In the genomic region with DNA sequence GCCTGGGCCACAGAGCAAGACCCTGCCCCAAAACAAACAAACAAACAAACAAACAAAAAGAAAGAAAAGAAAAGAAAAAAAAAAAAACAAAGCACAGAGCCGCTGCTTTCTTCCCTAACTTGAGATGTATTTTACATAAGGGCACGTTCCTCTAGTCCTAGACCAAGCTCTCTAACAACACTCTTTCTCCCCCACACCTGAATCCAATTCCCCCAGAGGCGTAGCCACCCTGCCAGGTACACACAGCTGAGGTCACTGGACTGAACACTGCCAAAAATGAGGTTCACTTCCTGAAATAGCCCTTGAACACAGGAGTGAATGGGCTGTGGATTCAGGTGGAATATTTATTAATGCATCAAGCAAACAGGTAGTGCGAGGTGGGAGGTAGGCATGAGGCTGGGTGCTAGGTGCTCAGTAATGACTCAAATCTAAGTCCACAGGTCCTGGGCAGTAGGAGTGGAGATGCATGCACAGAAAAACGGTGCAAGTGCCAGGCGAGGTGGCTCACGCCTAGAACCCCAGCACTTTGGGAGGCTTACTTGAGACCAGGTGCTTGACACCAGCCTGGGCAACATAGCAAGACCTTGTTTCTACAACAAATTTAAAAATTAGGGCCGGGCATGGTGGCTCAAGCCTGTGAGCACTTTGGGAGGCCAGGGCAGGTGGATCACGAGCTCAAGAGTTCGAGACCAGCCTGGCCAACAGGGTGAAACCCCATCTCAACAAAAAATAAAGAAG, we compare ENCODE assay signal across 8 cellular contexts.
A peak's percentile ranks its signal among the peaks of the same experiment; 100 is the strongest.
DNase-seq lines count a peak whose midpoint lies in the region; ATAC-seq and TF ChIP-seq lines count a peak whose summit lies in the region.
"Not testable (repeated sequence)": the region's sequence is repeated elsewhere in the genome, so short reads cannot be mapped to it uniquely, and the experiment has no call there.

No MANE protein-coding gene starts in this region.

- dilution Hi-C loops in mammary epithelial cell (cut with HindIII; ENCODE audit: low sequenced_read_pairs), result not testable (repeated sequence)

- not testable (repeated sequence) for H3K9me2 ChIP-seq in GM23338 (ENCODE audit: insufficient read depth)

- H3K14ac ChIP-seq in neuronal stem cell (ENCODE audit: low read length), result not testable (repeated sequence)

- not testable (repeated sequence) for H2BK12ac ChIP-seq in neuronal stem cell (ENCODE audit: low read length)

- not testable (repeated sequence) for H3K27me3 Mint-ChIP-seq in GM23338 (ENCODE audit: insufficient read depth, low read depth, poor library complexity)

- not testable (repeated sequence) for H3K4me1 ChIP-seq in GM23338 (ENCODE audit: insufficient read depth); RWPE2 (ENCODE audit: insufficient read depth, poor library complexity, severe bottlenecking); mammary epithelial cell (ENCODE audit: insufficient read depth, low read length); neuronal stem cell (ENCODE audit: control insufficient read depth in 2 of 2, insufficient read depth in 1 of 2, low read depth in 1 of 2, low read length in 2 of 2); upper lobe of right lung

- H4K91ac ChIP-seq in neuronal stem cell (ENCODE audit: low read depth, low read length, poor library complexity), result not testable (repeated sequence)

- not testable (repeated sequence) for H3K9me3 ChIP-seq in RWPE2 (ENCODE audit: severe bottlenecking); mammary epithelial cell (replicated peaks; ENCODE audit: insufficient read depth, low read length); neuronal stem cell (replicated peaks in 1 of 2; ENCODE audit: control insufficient read depth in 2 of 2, insufficient read depth in 1 of 2, low read depth in 1 of 2, low read length in 2 of 2); upper lobe of right lung

- not testable (repeated sequence) for H3K9ac ChIP-seq in mammary epithelial cell (ENCODE audit: insufficient read depth, low read length); neuronal stem cell (ENCODE audit: low read depth, low read length, poor library complexity)

- H2BK15ac ChIP-seq in neuronal stem cell (ENCODE audit: low read length), result not testable (repeated sequence)

- not testable (repeated sequence) for H3K4me3 ChIP-seq in GM23338; RWPE2 (ENCODE audit: severe bottlenecking); mammary epithelial cell (replicated peaks in 1 of 3; ENCODE audit: insufficient read depth in 1 of 3, low read depth in 2 of 3, low read length in 3 of 3); lower leg skin (ENCODE audit: low read depth, poor library complexity, severe bottlenecking); neuronal stem cell (ENCODE audit: low read length in 2 of 2); upper lobe of right lung

- not testable (repeated sequence) for BruUV-seq in mammary epithelial cell (replicated peaks; lab: Mats Ljungman, UMichigan)

- peak overlapping the region; percentile 61 for H2BK120ac ChIP-seq in neuronal stem cell (ENCODE audit: low read depth, low read length)

- ATAC-seq in GM23338; RWPE2 (ENCODE audit: low read depth); Right ventricle myocardium superior (ENCODE audit: poor library complexity); upper lobe of right lung: not testable (repeated sequence)

- not testable (repeated sequence) for H2AFZ ChIP-seq in GM23338; mammary epithelial cell (ENCODE audit: low read depth, low read length); neuronal stem cell (ENCODE audit: low read length)

- not testable (repeated sequence) for H2AK5ac ChIP-seq in neuronal stem cell (ENCODE audit: low read depth, low read length)

- not testable (repeated sequence) for H3K4me1 Mint-ChIP-seq in GM23338

- not testable (repeated sequence) for H3K18ac ChIP-seq in neuronal stem cell (ENCODE audit: low read length)

- CTCF ChIA-PET in mammary epithelial cell (lab: Charles Lee; ENCODE audit: low non-redundant PET), result not testable (repeated sequence)

- H4K8ac ChIP-seq in neuronal stem cell (ENCODE audit: low read depth, low read length), result not testable (repeated sequence)

- H3K27ac ChIP-seq in GM23338 (ENCODE audit: low read depth), result peak overlapping the region; percentile 81; the same call in 1 of the 2 replicates
- not testable (repeated sequence) for H3K27ac ChIP-seq in RWPE2 (ENCODE audit: poor library complexity, severe bottlenecking); mammary epithelial cell (ENCODE audit: insufficient read depth, low read depth, low read length); neuronal stem cell (replicated peaks; ENCODE audit: low read length); upper lobe of right lung

- H3K27me3 ChIP-seq in GM23338 (ENCODE audit: insufficient read depth); RWPE2 (ENCODE audit: insufficient read depth, poor library complexity, severe bottlenecking); mammary epithelial cell (ENCODE audit: insufficient read depth, low read length); neuronal stem cell (ENCODE audit: control insufficient read depth in 3 of 3, insufficient read depth in 3 of 3, low read depth in 1 of 3, low read length in 3 of 3); upper lobe of right lung: not testable (repeated sequence)

- not testable (repeated sequence) for H3K9me3 Mint-ChIP-seq in GM23338

- not testable (repeated sequence) for H3K23ac ChIP-seq in neuronal stem cell (ENCODE audit: low read depth, low read length, poor library complexity)

- H2BK5ac ChIP-seq in neuronal stem cell (ENCODE audit: low read length), result not testable (repeated sequence)

- in situ Hi-C loops in mammary epithelial cell (cut with MboI; ENCODE audit: low sequenced_read_pairs in 2 of 2), result not testable (repeated sequence)

- H3K36me3 ChIP-seq in GM23338 (ENCODE audit: insufficient read depth) (peaks cover 17% of the 10 kb centered on the region), neuronal stem cell (replicated peaks in 1 of 2; ENCODE audit: control insufficient read depth in 2 of 2, insufficient read depth in 2 of 2, low read length in 2 of 2) (peaks cover 4 to 37% of the 10 kb centered on the region in 2 donors), upper lobe of right lung (peaks cover 19% of the 10 kb centered on the region)
- not testable (repeated sequence) for H3K36me3 ChIP-seq in RWPE2 (ENCODE audit: low read depth); mammary epithelial cell (ENCODE audit: insufficient read depth, low read length)

- intact Hi-C loops in mammary epithelial cell (cut with micrococcal nuclease); Right ventricle myocardium superior (cut with DNase I); lower leg skin (cut with DNase I; ENCODE audit: low total_unique reads); upper lobe of right lung (cut with DNase I): not testable (repeated sequence)

- DNase-seq in GM23338 (ENCODE audit: low spot score); neuronal stem cell (ENCODE audit: low spot score): not testable (repeated sequence)
- peak; percentile 73 for DNase-seq in RWPE2 (ENCODE audit: low spot score)
- DNase-seq in activated CD8-positive, alpha-beta memory T cell treated with anti-CD3 and anti-CD28 coated beads, Interleukin-2, amount 50 U/mL, for 48 hours, result peak; percentile 60
- peak; percentile 2 for DNase-seq in mammary epithelial cell
- peak; percentile 33 for DNase-seq in Right ventricle myocardium superior
- peak; percentile 21 to 87 for DNase-seq in lower leg skin (ENCODE audit: low spot score in 2 of 2)
- DNase-seq in upper lobe of right lung, result peak; percentile 74

- peaks cover 19% of the 10 kb centered on the region for H4K20me1 ChIP-seq in GM23338 (replicated peaks; ENCODE audit: insufficient read depth)
- H4K20me1 ChIP-seq in mammary epithelial cell (ENCODE audit: insufficient read depth, low read length), result not testable (repeated sequence)

- not testable (repeated sequence) for H3K27ac Mint-ChIP-seq in GM23338

- TF ChIP-seq CTCF in GM23338 (conservative IDR thresholded peaks at IDR 0.05; ENCODE audit: low read depth in 2 of 2); RWPE2 (IDR thresholded peaks at IDR 0.05; ENCODE audit: poor library complexity, severe bottlenecking); mammary epithelial cell (conservative IDR thresholded peaks at IDR 0.05 in 1 of 2, IDR thresholded peaks at IDR 0.05 in 1 of 2; ENCODE audit: extremely low read depth in 1 of 2, insufficient read depth in 1 of 2, low read depth in 1 of 2, low read length in 2 of 2); lower leg skin (IDR thresholded peaks at IDR 0.05); upper lobe of right lung (IDR thresholded peaks at IDR 0.05): not testable (repeated sequence)

- WGBS in mammary epithelial cell (ENCODE audit: low coverage, missing lambda C conversion rate), result 79% methylated on average over 10 of the region's 10 CpGs
- WGBS in lower leg skin, 2 donors, result 88 to 91% methylated on average over 10 of the region's 10 CpGs
- WGBS in neuronal stem cell (ENCODE audit: extremely low coverage in 2 of 2, insufficient read length in 2 of 2, insufficient replicate concordance in 1 of 2), 2 donors, result no CpG with 5 or more reads among the region's 10 CpGs

- H3F3A ChIP-seq in GM23338 (replicated peaks; ENCODE audit: low read depth), result peaks cover 12% of the 10 kb centered on the region

- H3K36me3 Mint-ChIP-seq in GM23338 (ENCODE audit: low read depth), result peaks cover 47% of the 10 kb centered on the region

- H3K4me2 ChIP-seq in GM23338; mammary epithelial cell (ENCODE audit: insufficient read depth, low read depth, low read length); neuronal stem cell (ENCODE audit: insufficient read depth, low read length, poor library complexity, severe bottlenecking): not testable (repeated sequence)

- not testable (repeated sequence) for H3K79me1 ChIP-seq in neuronal stem cell (ENCODE audit: low read depth, low read length)

- not testable (repeated sequence) for H3K79me2 ChIP-seq in GM23338 (replicated peaks; ENCODE audit: insufficient read depth); mammary epithelial cell (ENCODE audit: insufficient read depth, low read length)

- not testable (repeated sequence) for H3K4me3 Mint-ChIP-seq in GM23338

- not testable (repeated sequence) for H3K4ac ChIP-seq in neuronal stem cell (ENCODE audit: low read length)

- not testable (repeated sequence) for TF ChIP-seq POLR2A in lower leg skin (IDR thresholded peaks at IDR 0.05)

TF ChIP-seq in GM23338, 12 proteins besides CTCF, POLR2A, EP300 and RAD21:
- peak; percentile 68 for TF ChIP-seq EZH2phosphoT487 (IDR thresholded peaks at IDR 0.05; ENCODE audit: unreplicated experiment)
